In the genomic region with DNA sequence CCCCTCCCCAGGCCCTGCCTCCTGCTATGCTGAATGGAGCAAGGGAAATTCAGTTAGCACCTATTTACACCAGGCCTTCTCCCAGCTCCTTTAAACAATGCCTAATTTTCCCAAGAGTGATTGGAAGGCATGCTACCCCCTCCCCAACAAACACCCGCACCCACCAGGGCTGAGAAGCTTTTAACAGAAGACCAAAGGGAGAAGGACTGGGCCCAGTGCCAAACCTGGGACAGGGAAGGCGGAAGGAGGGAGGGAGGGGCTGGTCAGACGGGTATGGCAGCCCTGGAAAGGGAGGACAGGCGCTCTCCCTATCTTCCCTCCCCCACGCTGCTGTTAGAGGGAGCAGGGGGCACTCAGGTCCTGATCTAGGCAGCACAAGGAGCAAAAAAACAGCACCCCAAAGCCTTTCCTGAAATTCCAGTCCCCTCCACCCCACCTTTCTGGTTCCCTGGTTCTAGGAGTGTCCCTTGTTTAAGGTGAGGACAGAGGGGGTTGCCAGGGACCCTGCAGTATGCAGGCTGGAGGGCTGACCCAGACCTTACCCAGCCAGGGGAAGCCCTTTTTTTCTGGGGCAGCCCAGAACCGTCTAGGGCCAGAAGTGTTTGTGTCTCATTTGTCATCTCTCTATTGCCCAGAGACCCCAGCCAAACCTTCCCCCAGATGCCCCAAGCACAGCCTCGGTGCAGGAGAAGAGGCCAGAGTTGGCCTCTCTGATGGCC, we compare ENCODE assay signal across 10 cellular contexts. TPM values are rescaled to one million over a fixed set of nuclear protein-coding genes. Genes with fewer than 3 reads are reported as not detected.
DNase-seq lines count a peak whose midpoint lies in the region; ATAC-seq and TF ChIP-seq lines count a peak whose summit lies in the region.
"Had no signal": no experiment of that assay in that cellular context is flagged by ENCODE, and none has a peak within 500 bp of the region (broad histone marks: within the 10 kb centered on the region; RNA-seq: fewer than 3 reads in every experiment).

No MANE protein-coding gene starts in this region.

- peaks cover 24% of the 10 kb centered on the region for H3K4me1 ChIP-seq in smooth muscle cell (ENCODE audit: low read depth)

- H3F3A ChIP-seq in smooth muscle cell (ENCODE audit: low read depth) = peaks cover 13% of the 10 kb centered on the region

- peak; percentile 63 for DNase-seq in HPDE6-E6E7 (ENCODE audit: extremely low spot score)
- DNase-seq in NCI-H69 (lab: John Stamatoyannopoulos, UW) = peak; percentile 93
- peak; percentile 70 for DNase-seq in fibroblast of villous mesenchyme (ENCODE audit: low read depth)
- DNase-seq in smooth muscle cell (lab: John Stamatoyannopoulos, UW; ENCODE audit: unreplicated experiment) = no peak
- no peak for DNase-seq in activated CD4-positive, alpha-beta T cell treated with anti-CD3 and anti-CD28 coated beads for 4 hours
- no peak for DNase-seq in hepatic stellate cell (ENCODE audit: low spot score)
- DNase-seq in NK-92 treated with Interleukin-12 subunit alpha and Interleukin-12 subunit beta, amount 100 ng/mL, for 24 hours (lab: John Stamatoyannopoulos, UW) = no peak
- DNase-seq: activated T-cell treated with anti-CD3 and anti-CD28 coated beads, Interleukin-2, amount 50 U/mL, for 72 hours; NCI-H446 had no signal

- peak overlapping the region; percentile 66 for H3K9ac ChIP-seq in smooth muscle cell (ENCODE audit: low read depth)

- no peaks in the 10 kb centered on the region for H3K27me3 ChIP-seq in smooth muscle cell (ENCODE audit: low read depth)

- no peak overlapping the region for H3K4me3 ChIP-seq in fibroblast of villous mesenchyme (ENCODE audit: low read depth, low read length)
- H3K4me3 ChIP-seq in smooth muscle cell = no peak overlapping the region

- peaks cover 18% of the 10 kb centered on the region for H3K79me2 ChIP-seq in smooth muscle cell (ENCODE audit: low read depth)

- peak overlapping the region; percentile 8 for H2AFZ ChIP-seq in smooth muscle cell (ENCODE audit: low read depth)

- peaks cover 22% of the 10 kb centered on the region for H4K20me1 ChIP-seq in smooth muscle cell (ENCODE audit: low read depth)

- no peak for TF ChIP-seq CTCF in fibroblast of villous mesenchyme (IDR thresholded peaks at IDR 0.05; ENCODE audit: insufficient read depth, low read depth, low read length)
- no peak for TF ChIP-seq CTCF in smooth muscle cell (IDR thresholded peaks at IDR 0.05; ENCODE audit: borderline replicate concordance, insufficient read depth, poor library complexity, severe bottlenecking)

- H3K9me3 ChIP-seq in smooth muscle cell (replicated peaks; ENCODE audit: low read depth) = no peaks in the 10 kb centered on the region

- peak overlapping the region; percentile 27 for H3K4me2 ChIP-seq in smooth muscle cell

- H3K27ac ChIP-seq in smooth muscle cell (ENCODE audit: low read depth) = peak overlapping the region; percentile 92

- no peaks in the 10 kb centered on the region for H3K36me3 ChIP-seq in smooth muscle cell (ENCODE audit: low read depth)

- WGBS in smooth muscle cell (ENCODE audit: low lambda C conversion rate) = 22% methylated on average over 7 of the region's 7 CpGs

- no peak for ATAC-seq in GM21367 (IDR thresholded peaks at IDR 0.05; ENCODE audit: unreplicated experiment)
- ATAC-seq: activated T-cell treated with anti-CD3 and anti-CD28 coated beads, Interleukin-2, amount 50 U/mL, for 72 hours had no signal

RNA-seq across cellular contexts. Expression of a gene that starts 2.4 kb away (rescaled TPM):
- total RNA-seq in fibroblast of villous mesenchyme (57.0 and 74.7 TPM in 2 replicates), smooth muscle cell (694 and 929 TPM in 2 replicates)
- polyA plus RNA-seq in smooth muscle cell = 1,025 and 2,331 TPM in 2 replicates

RNA-seq across cellular contexts. Expression of a gene that starts 41.7 kb away (rescaled TPM):
- total RNA-seq in fibroblast of villous mesenchyme (989 and 1,804 TPM in 2 replicates), smooth muscle cell (477 and 663 TPM in 2 replicates)
- polyA plus RNA-seq in smooth muscle cell = 894 and 2,163 TPM in 2 replicates

RNA-seq across cellular contexts. Expression of a gene that starts 58.5 kb away (rescaled TPM):
- not detected in 2 replicates for total RNA-seq in fibroblast of villous mesenchyme
- total RNA-seq in smooth muscle cell = 1.2 and 2.7 TPM in 2 replicates
- 1.6 TPM in 1 of 2 replicates, not detected in the other for polyA plus RNA-seq in smooth muscle cell
- total RNA-seq: activated T-cell treated with anti-CD3 and anti-CD28 coated beads, Interleukin-2, amount 50 U/mL, for 72 hours had no signal

Comparison
In these comparisons a context has a peak if more than half of its experiments do, and no peak if none do; other contexts are left out.
1. DNase-seq: peak in HPDE6-E6E7 (single experiment), NCI-H69 (single experiment) and fibroblast of villous mesenchyme (single experiment); none in smooth muscle cell (single experiment), activated CD4-positive, alpha-beta T cell treated with anti-CD3 and anti-CD28 coated beads for 4 hours (0 of 2), hepatic stellate cell (single experiment) and NK-92 treated with Interleukin-12 subunit alpha and Interleukin-12 subunit beta, amount 100 ng/mL, for 24 hours (single experiment).